17 cellular contexts compared by ENCODE assay signal in genomic region chr10:5090551-5090950, GRCh38. TPM values are rescaled to one million over a fixed set of nuclear protein-coding genes. Genes with fewer than 3 reads are reported as not detected.
DNase-seq lines count a peak whose midpoint lies in the region; ATAC-seq, FAIRE-seq and TF ChIP-seq lines count a peak whose summit lies in the region.
"Had no signal": no experiment of that assay in that cellular context is flagged by ENCODE, and none has a peak within 500 bp of the region (broad histone marks: within the 10 kb centered on the region; RNA-seq: fewer than 3 reads in every experiment).

No MANE protein-coding gene starts in this region.

- no peak overlapping the region for H3K27ac Mint-ChIP-seq in endodermal cell

- H3K36me3 ChIP-seq in MM.1S (replicated peaks; ENCODE audit: insufficient read depth, low read length) (no peaks in the 10 kb centered on the region), K562 (ENCODE audit: control insufficient read depth, insufficient read depth, low read length) (no peaks in the 10 kb centered on the region), upper lobe of right lung (no peaks in the 10 kb centered on the region), endodermal cell (ENCODE audit: control insufficient read depth, insufficient read depth, low read length) (no peaks in the 10 kb centered on the region)
- H3K36me3 ChIP-seq: BE2C, Peyer's patch had no signal

- peaks cover 4% of the 10 kb centered on the region for H3K4me1 Mint-ChIP-seq in endodermal cell

- no peak overlapping the region for H3K4me3 ChIP-seq in MM.1S (ENCODE audit: low read length)
- no peak overlapping the region for H3K4me3 ChIP-seq in K562
- no peak overlapping the region for H3K4me3 ChIP-seq in fibroblast of pulmonary artery (replicated peaks; ENCODE audit: low read depth, low read length)
- no peak overlapping the region for H3K4me3 ChIP-seq in upper lobe of right lung
- H3K4me3 ChIP-seq in endodermal cell (ENCODE audit: low read length), result no peak overlapping the region
- H3K4me3 ChIP-seq: Peyer's patch had no signal

- no peaks in the 10 kb centered on the region for H3F3A ChIP-seq in MM.1S (ENCODE audit: insufficient read depth, low read length)

- H3K9ac ChIP-seq in MM.1S (ENCODE audit: low read length) (no peak overlapping the region), K562 (ENCODE audit: insufficient read depth in 1 of 2, low read depth in 2 of 2, low read length in 2 of 2) (no peak overlapping the region), endodermal cell (ENCODE audit: extremely low read depth, low read length, poor library complexity, severe bottlenecking) (no peak overlapping the region)

- intact Hi-C loops in K562 (cut with micrococcal nuclease) (loop anchor here (10.0 kb wide), 1 partner anchor 276 kb away; no protein-coding TSS in a partner anchor), upper lobe of right lung (cut with DNase I) (loop anchor here (10.0 kb wide), 1 partner anchor 246 kb away; no protein-coding TSS in a partner anchor)

- in situ Hi-C loops in K562 (cut with MboI) (no loop called here), GM13976 (cut with MboI; ENCODE audit: low sequenced_read_pairs, unreplicated experiment) (no loop called here)

- H3K27ac ChIP-seq in MM.1S (ENCODE audit: low read length) (no peak overlapping the region), K562 (ENCODE audit: extremely low read depth, low read depth, low read length) (no peak overlapping the region), upper lobe of right lung (no peak overlapping the region), endodermal cell (ENCODE audit: low read depth, low read length) (no peak overlapping the region)
- H3K27ac ChIP-seq: Peyer's patch had no signal

- no peak for TF ChIP-seq EP300 in K562 (IDR thresholded peaks at IDR 0.05; ENCODE audit: low read length)

- CTCF ChIA-PET in K562 (lab: Yijun Ruan, JAX; ENCODE audit: low intra/inter-chr PET ratio), result interaction anchor here (0.6 kb wide), 1 partner anchor 241 kb away, joined by 4 read pairs; no protein-coding TSS in a partner anchor

- 0 out of 2 replicates have a peak overlapping the region, but pooled peaks have one; percentile 65 for H2AFZ ChIP-seq in MM.1S (ENCODE audit: low read length)
- H2AFZ ChIP-seq in K562 (ENCODE audit: low read depth, low read length), result peak overlapping the region; percentile 9; the same call in 1 of the 2 replicates

- TF ChIP-seq CTCF in MM.1S (IDR thresholded peaks at IDR 0.05; ENCODE audit: low read length) (no peak), K562 (IDR thresholded peaks at IDR 0.05 in 2 of 3, conservative IDR thresholded peaks at IDR 0.05 in 1 of 3; ENCODE audit: insufficient read depth in 2 of 3, low read depth in 1 of 3, low read length in 3 of 3) (no peak), fibroblast of pulmonary artery (IDR thresholded peaks at IDR 0.05; ENCODE audit: low read length, missing control alignments) (no peak), upper lobe of right lung (IDR thresholded peaks at IDR 0.05) (no peak), endodermal cell (conservative IDR thresholded peaks at IDR 0.05) (no peak), GM13976 (IDR thresholded peaks at IDR 0.05; ENCODE audit: borderline replicate concordance, control extremely low read depth, extremely low read depth, insufficient read depth, missing control alignments) (no peak)

- ATAC-seq in K562, result no peak
- ATAC-seq in upper lobe of right lung, result peak; percentile 31
- ATAC-seq: Right ventricle myocardium inferior had no signal

- no peak for TF ChIP-seq POLR2A in K562 (conservative IDR thresholded peaks at IDR 0.05)

- no peaks in the 10 kb centered on the region for H3K4me1 ChIP-seq in MM.1S (ENCODE audit: low read length)
- no peaks in the 10 kb centered on the region; a peak in 1 of 5 replicates for H3K4me1 ChIP-seq in K562 (replicated peaks in 1 of 2; ENCODE audit: control insufficient read depth in 2 of 2, insufficient read depth in 2 of 2, low read length in 2 of 2)
- no peaks in the 10 kb centered on the region for H3K4me1 ChIP-seq in upper lobe of right lung
- H3K4me1 ChIP-seq in endodermal cell (ENCODE audit: control insufficient read depth, insufficient read depth, low read length), result no peaks in the 10 kb centered on the region
- H3K4me1 ChIP-seq: BE2C had no signal

- no peaks in the 10 kb centered on the region for H3K9me2 ChIP-seq in MM.1S (replicated peaks; ENCODE audit: insufficient read depth, low read length)

- no peak for TF ChIP-seq RAD21 in K562 (CRISPR knock-in tag; conservative IDR thresholded peaks at IDR 0.05 in 1 of 2, IDR thresholded peaks at IDR 0.05 in 1 of 2)

- H3K79me2 ChIP-seq in MM.1S (ENCODE audit: low read length) (no peaks in the 10 kb centered on the region), K562 (ENCODE audit: control insufficient read depth, insufficient read depth, low read length) (no peaks in the 10 kb centered on the region)

- FAIRE-seq in K562 (lab: Jason Lieb, UNC), result no peak

- peaks cover 6% of the 10 kb centered on the region for H3K9me3 Mint-ChIP-seq in endodermal cell

- no peaks in the 10 kb centered on the region for H3K27me3 ChIP-seq in MM.1S (replicated peaks; ENCODE audit: insufficient read depth, low read length)
- H3K27me3 ChIP-seq in K562 (ENCODE audit: control insufficient read depth in 2 of 2, insufficient read depth in 2 of 2, low read length in 2 of 2), result no peaks in the 10 kb centered on the region
- no peaks in the 10 kb centered on the region for H3K27me3 ChIP-seq in upper lobe of right lung
- H3K27me3 ChIP-seq in endodermal cell (ENCODE audit: control insufficient read depth, insufficient read depth, low read length, poor library complexity, severe bottlenecking), result no peaks in the 10 kb centered on the region
- H3K27me3 ChIP-seq: BE2C, Peyer's patch had no signal

- H3K27me3 Mint-ChIP-seq in endodermal cell (ENCODE audit: insufficient read depth), result no peaks in the 10 kb centered on the region

- H3K4me2 ChIP-seq in MM.1S (ENCODE audit: low read depth, low read length), result no peak overlapping the region
- H3K4me2 ChIP-seq in K562 (ENCODE audit: insufficient read depth, low read length), result no peak overlapping the region

- DNase-seq in MM.1S (no peak), K562 (ENCODE audit: extremely low read depth in 1 of 4, low spot score in 3 of 4) (no peak), fibroblast of pulmonary artery (ENCODE audit: low read depth) (peak; percentile 72), upper lobe of right lung (no peak), endodermal cell (no peak), CD1c-positive myeloid dendritic cell (ENCODE audit: extremely low spot score) (no peak), GM13976 (ENCODE audit: low spot score) (no peak)
- DNase-seq: DMS79 treated with DMSO at 0.1 percent for 48 hours, NCI-H1105, NCI-H2107, NCI-H226, NCI-H524 treated with DMSO at 0.1 percent for 48 hours, Peyer's patch had no signal

- no peak overlapping the region for H3K4me3 Mint-ChIP-seq in endodermal cell
- H3K4me3 Mint-ChIP-seq: CD4-positive, alpha-beta memory T cell had no signal

- H4K20me1 ChIP-seq in MM.1S (ENCODE audit: insufficient read depth, low read length) (no peaks in the 10 kb centered on the region), K562 (replicated peaks; ENCODE audit: control insufficient read depth, insufficient read depth, low read length) (no peaks in the 10 kb centered on the region)

- POLR2A ChIA-PET in K562 (lab: Yijun Ruan, JAX), result interaction anchor here (0.7 kb wide), 1 partner anchor 10 kb away, joined by 3 read pairs; no protein-coding TSS in a partner anchor

- BruUV-seq in K562 (replicated peaks; lab: Mats Ljungman, UMichigan), result no TSS peak

- no peaks in the 10 kb centered on the region for H3K9me3 ChIP-seq in MM.1S (replicated peaks; ENCODE audit: insufficient read depth, low read length)
- peaks cover 7% of the 10 kb centered on the region for H3K9me3 ChIP-seq in K562 (replicated peaks; ENCODE audit: control insufficient read depth, insufficient read depth, low read depth, low read length)
- H3K9me3 ChIP-seq in upper lobe of right lung, result no peaks in the 10 kb centered on the region
- peaks cover 10% of the 10 kb centered on the region for H3K9me3 ChIP-seq in endodermal cell (ENCODE audit: control insufficient read depth, low read length)
- H3K9me3 ChIP-seq: BE2C had no signal

- no peaks in the 10 kb centered on the region for H3K36me3 Mint-ChIP-seq in endodermal cell (ENCODE audit: low read depth)

- no peaks in the 10 kb centered on the region for H3K9me1 ChIP-seq in K562 (ENCODE audit: control insufficient read depth, insufficient read depth, low read length)

RNA-seq across cellular contexts. Expression of gene AKR1C3, which starts 3.7 kb away (rescaled TPM):
- 3.3 and 8.3 TPM in 2 replicates for total RNA-seq in K562 (2011; cell fraction: chromatin; rRNA removed; ENCODE audit: low replicate concordance)
- total RNA-seq in K562 (2011; cell fraction: nucleolus; rRNA removed), result 2.0 and 3.4 TPM in 2 replicates
- total RNA-seq in K562 (2011; cell fraction: nucleoplasm; rRNA removed), result 3.6 and 4.5 TPM in 2 replicates
- total RNA-seq in K562 (2014; rRNA removed) (5.4 and 6.2 TPM in 2 replicates), K562 (2014; rRNA removed; fragmentation: Illumina TruSeq; extraction: Trizol) (7.7 and 8.0 TPM in 2 replicates), K562 (2015; rRNA removed; fragmentation: Illumina TruSeq; extraction: Trizol) (3.6 and 4.6 TPM in 2 replicates), K562 (2021) (9.8 and 10.1 TPM in 2 replicates), upper lobe of right lung (63.6 TPM), endodermal cell (10 to 100 TPM in 1 of 2 donors, 1 to 10 TPM in 1; 6.1 to 28.9 TPM)
- polyA plus RNA-seq in K562 (2011; rRNA removed) (0.57 and 10.3 TPM in 2 replicates), K562 (2014; fragmentation: Illumina TruSeq; extraction: Trizol) (8.5 and 10.5 TPM in 2 replicates), K562 (2014; fragmentation: Nextera tagmentation; extraction: Ambion mirVana) (10 to 100 TPM; 18.8 to 20.4 TPM), K562 (2014; rRNA removed) (9.7 and 10.0 TPM in 2 replicates)
- polyA plus RNA-seq in K562 (2011; cell fraction: cytosol; rRNA removed), result 0.49 and 7.4 TPM in 2 replicates
- polyA plus RNA-seq in K562 (2011; cell fraction: nucleus; rRNA removed), result 0.74 and 3.2 TPM in 2 replicates
- 4.8 and 6.9 TPM in 2 replicates for polyA plus RNA-seq in K562 (2012)
- 0.42 and 6.9 TPM in 2 replicates for polyA minus RNA-seq in K562 (2011; rRNA and poly(A)+ RNA removed)
- polyA minus RNA-seq in K562 (2011; cell fraction: cytosol; rRNA and poly(A)+ RNA removed), result 2.8 and 6.5 TPM in 2 replicates
- polyA minus RNA-seq in K562 (2011; cell fraction: nucleus; rRNA and poly(A)+ RNA removed), result 1.3 and 2.4 TPM in 2 replicates
- 1.4 TPM for polyA plus RNA-seq in endodermal cell (2013, experiment 1 of 2)
- polyA plus RNA-seq in endodermal cell (2013, experiment 2 of 2), result 2.2 TPM
- total RNA-seq: G401 had no signal
